Comparison of ENCODE assay signal across 8 cellular contexts in the genomic region with DNA sequence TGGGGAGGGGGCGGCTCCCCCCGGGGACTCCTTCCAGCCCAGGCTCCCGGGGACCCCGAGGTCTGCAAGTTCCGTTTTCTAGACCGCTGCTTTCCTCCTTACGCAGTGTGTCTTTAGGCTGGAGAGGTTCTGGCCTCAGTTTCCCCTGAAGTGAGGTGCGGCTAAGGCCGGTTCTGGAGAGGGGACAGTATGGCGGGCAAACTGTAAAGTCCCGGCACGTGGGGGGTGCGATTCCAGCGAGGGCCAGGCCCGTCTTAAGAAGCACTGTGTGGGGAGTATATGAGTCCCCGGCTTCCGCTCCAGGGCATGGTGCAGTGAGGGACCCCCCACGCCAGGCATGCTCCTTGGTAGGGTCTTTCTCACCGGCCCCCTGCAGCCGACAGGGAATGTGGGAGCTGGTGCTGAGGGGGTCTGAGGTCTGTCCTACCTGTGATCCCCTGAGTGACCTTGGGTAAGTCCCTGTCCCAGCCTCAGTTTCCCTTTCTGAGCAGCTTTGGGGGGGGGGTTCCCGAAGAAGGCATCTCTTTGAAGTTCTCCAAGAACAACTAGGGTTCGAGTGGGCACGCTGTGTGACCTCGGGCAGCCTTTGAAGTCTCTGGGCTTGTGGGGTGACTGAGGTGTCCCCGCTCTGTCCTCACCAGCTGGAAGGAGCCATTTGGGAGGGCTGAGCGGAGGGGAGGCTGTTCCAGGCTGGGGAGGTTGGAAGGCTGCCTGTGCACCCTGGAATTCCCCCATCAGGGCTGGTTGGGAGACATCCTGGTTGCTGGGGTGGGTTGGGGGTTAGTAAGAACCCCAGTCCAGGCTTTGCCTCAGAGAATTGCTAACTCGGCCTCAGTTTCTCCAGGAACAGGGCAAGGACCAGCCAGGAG. TPM values are rescaled to one million over a fixed set of nuclear protein-coding genes. Genes with fewer than 3 reads are reported as not detected.
A peak's percentile ranks its signal among the peaks of the same experiment; 100 is the strongest.
DNase-seq lines count a peak whose midpoint lies in the region; ATAC-seq and TF ChIP-seq lines count a peak whose summit lies in the region.

No MANE protein-coding gene starts in this region.

- no peaks in the 10 kb centered on the region for H3K36me3 ChIP-seq in Panc1 (ENCODE audit: control insufficient read depth, insufficient read depth, low read length)
- no peaks in the 10 kb centered on the region for H3K36me3 ChIP-seq in esophagus (ENCODE audit: control insufficient read depth in 2 of 2, insufficient read depth in 2 of 2, low read length in 1 of 2)
- no peaks in the 10 kb centered on the region for H3K36me3 ChIP-seq in rectal smooth muscle tissue (ENCODE audit: control insufficient read depth, insufficient read depth, low read length)

- peak overlapping the region; percentile 54 to 69 for H3K4me3 ChIP-seq in Panc1 (ENCODE audit: low read depth in 2 of 2, low read length in 2 of 2)
- peak overlapping the region; percentile 67 to 79 for H3K4me3 ChIP-seq in esophagus (ENCODE audit: low read depth in 1 of 2, low read length in 2 of 2)
- H3K4me3 ChIP-seq in rectal smooth muscle tissue (ENCODE audit: low read length) = peak overlapping the region; percentile 65

- H3K27ac ChIP-seq in Panc1 (ENCODE audit: low read length) (peak overlapping the region; percentile 90), esophagus (ENCODE audit: low read depth in 2 of 2, low read length in 1 of 2) (peak overlapping the region; percentile 86 to 94), rectal smooth muscle tissue (ENCODE audit: low read depth, low read length) (peak overlapping the region; percentile 99)

- TF ChIP-seq CTCF in Panc1 (IDR thresholded peaks at IDR 0.05) = no peak

- no peaks in the 10 kb centered on the region for H3K9me3 ChIP-seq in Panc1 (ENCODE audit: control insufficient read depth, insufficient read depth, low read depth, low read length)
- H3K9me3 ChIP-seq in esophagus (ENCODE audit: control insufficient read depth in 2 of 2, insufficient read depth in 1 of 2, low read depth in 1 of 2, low read length in 1 of 2) = no peaks in the 10 kb centered on the region

- intact Hi-C loops in Panc1 (cut with micrococcal nuclease; ENCODE audit: unreplicated experiment) = no loop called here

- CTCF ChIA-PET in Panc1 (lab: Charles Lee) = no interaction called here

- POLR2A ChIA-PET in Panc1 (lab: Charles Lee) = no interaction called here

- in situ Hi-C loops in Panc1 (cut with HindIII; ENCODE audit: low pct_unique_long_range_greater_than_20kb, low sequenced_read_pairs) = no loop called here

- DNase-seq in ELR (ENCODE audit: low read depth) (peak; percentile 66), Panc1 (ENCODE audit: low read depth, low spot score) (no peak), GDM1 (lab: John Stamatoyannopoulos, UW) (no peak), cerebellum (ENCODE audit: low spot score) (no peak)

- H3K27me3 ChIP-seq in Panc1 (ENCODE audit: control insufficient read depth, insufficient read depth, low read length) (no peaks in the 10 kb centered on the region), esophagus (ENCODE audit: control insufficient read depth in 1 of 2, insufficient read depth in 2 of 2, low read length in 2 of 2) (no peaks in the 10 kb centered on the region), rectal smooth muscle tissue (ENCODE audit: control insufficient read depth, insufficient read depth, low read length) (no peaks in the 10 kb centered on the region)

- peaks cover 54% of the 10 kb centered on the region for H3K4me1 ChIP-seq in Panc1 (ENCODE audit: control insufficient read depth, insufficient read depth, low read length)
- peaks cover 0 to 15% of the 10 kb centered on the region in 2 donors for H3K4me1 ChIP-seq in esophagus (ENCODE audit: control insufficient read depth in 2 of 2, insufficient read depth in 2 of 2, low read length in 1 of 2)
- peaks cover 49% of the 10 kb centered on the region for H3K4me1 ChIP-seq in rectal smooth muscle tissue (ENCODE audit: control insufficient read depth, insufficient read depth, low read length)

- WGBS in esophagus, 2 donors = 17 to 20% methylated on average over 27 of the region's 27 CpGs

- BruUV-seq in Panc1 (replicated peaks; lab: Mats Ljungman, UMichigan) = no TSS peak

- ATAC-seq in Panc1 (no peak), GM18909 (IDR thresholded peaks at IDR 0.05; ENCODE audit: poor library complexity, unreplicated experiment) (no peak), GM19035 (IDR thresholded peaks at IDR 0.05; ENCODE audit: unreplicated experiment) (no peak)

- peak overlapping the region; percentile 45 for H3K9ac ChIP-seq in rectal smooth muscle tissue (ENCODE audit: low read length)

RNA-seq across cellular contexts. Expression of a gene that starts 1.4 kb away (rescaled TPM):
- total RNA-seq in Panc1 (2021; ENCODE audit: unreplicated experiment) (120 TPM), cerebellum (7.3 TPM)
- 56.0 TPM for polyA plus RNA-seq in Panc1 (2012; ENCODE audit: insufficient read length)
- polyA plus RNA-seq in esophagus = 10 to 100 TPM; 15.4 to 48.1 TPM

Comparison
In these comparisons a context has a peak if more than half of its experiments do, and no peak if none do; other contexts are left out.
1. RNA of a gene that starts 1.4 kb away (total RNA-seq): 120 TPM in Panc1 (single experiment); 7.3 TPM in cerebellum (single experiment); every median in the first group is over 10 times any median in the second.
2. Peak in every context shown above with its lines, with median percentiles within 50 percentile points of each other: H3K27ac ChIP-seq and H3K4me3 ChIP-seq.